12 cellular contexts compared by ENCODE assay signal in genomic region chr17:74433421-74434121, GRCh38. TPM values are rescaled to one million over a fixed set of nuclear protein-coding genes. Genes with fewer than 3 reads are reported as not detected.
DNase-seq lines count a peak whose midpoint lies in the region; ATAC-seq and TF ChIP-seq lines count a peak whose summit lies in the region.
"Had no signal": no experiment of that assay in that cellular context is flagged by ENCODE, and none has a peak within 500 bp of the region (broad histone marks: within the 10 kb centered on the region; RNA-seq: fewer than 3 reads in every experiment).

No MANE protein-coding gene starts in this region.

- H3K9ac ChIP-seq in NT2/D1 (ENCODE audit: insufficient read length, low read depth) (peak overlapping the region; percentile 69), endodermal cell (ENCODE audit: extremely low read depth, low read length, poor library complexity, severe bottlenecking) (peak overlapping the region; percentile 92), mesenchymal stem cell (ENCODE audit: low read length) (peak overlapping the region; percentile 43)

- H3K4me1 ChIP-seq in NT2/D1 (ENCODE audit: insufficient read depth, insufficient read length) = peaks cover 22% of the 10 kb centered on the region
- H3K4me1 ChIP-seq in endodermal cell (ENCODE audit: control insufficient read depth, insufficient read depth, low read length) = peaks cover 8% of the 10 kb centered on the region
- H3K4me1 ChIP-seq in mesenchymal stem cell (ENCODE audit: control insufficient read depth, insufficient read depth, low read depth, low read length) = peaks cover 44% of the 10 kb centered on the region
- peaks cover 64 to 72% of the 10 kb centered on the region in 2 donors for H3K4me1 ChIP-seq in thyroid gland

- H3K4me2 ChIP-seq in mesenchymal stem cell (ENCODE audit: low read length, poor library complexity, severe bottlenecking) = peak overlapping the region; percentile 79

- H3K27ac ChIP-seq in endodermal cell (ENCODE audit: low read depth, low read length) = no peak overlapping the region
- H3K27ac ChIP-seq in mesenchymal stem cell (ENCODE audit: low read length, poor library complexity, severe bottlenecking) = peak overlapping the region; percentile 82
- H3K27ac ChIP-seq in thyroid gland = peak overlapping the region; percentile 89 to 99 (median 96)

- peak overlapping the region; percentile 83 for H3K4me3 Mint-ChIP-seq in endodermal cell

- TF ChIP-seq POLR2A in thyroid gland (IDR thresholded peaks at IDR 0.05) = no peak

- H3K9me3 Mint-ChIP-seq in endodermal cell = peaks cover 7% of the 10 kb centered on the region

- peaks cover 33% of the 10 kb centered on the region for H3K4me1 Mint-ChIP-seq in endodermal cell

- H2BK12ac ChIP-seq in mesenchymal stem cell (ENCODE audit: low read length in 2 of 2) = no peak overlapping the region

- peaks cover 7% of the 10 kb centered on the region; the same call in 1 of the 2 replicates for H3K9me3 ChIP-seq in NT2/D1 (ENCODE audit: insufficient read depth, low read length)
- H3K9me3 ChIP-seq in endodermal cell (ENCODE audit: control insufficient read depth, low read length) = peaks cover 5% of the 10 kb centered on the region
- H3K9me3 ChIP-seq in mesenchymal stem cell (ENCODE audit: control insufficient read depth, low read length) = peaks cover 8% of the 10 kb centered on the region
- no peaks in the 10 kb centered on the region for H3K9me3 ChIP-seq in thyroid gland

- H3K4ac ChIP-seq in mesenchymal stem cell (ENCODE audit: low read depth in 1 of 2, low read length in 2 of 2) = no peak overlapping the region

- H3K27me3 ChIP-seq in NT2/D1 (ENCODE audit: insufficient read depth, insufficient read length) = no peaks in the 10 kb centered on the region
- H3K27me3 ChIP-seq in endodermal cell (ENCODE audit: control insufficient read depth, insufficient read depth, low read length, poor library complexity, severe bottlenecking) = no peaks in the 10 kb centered on the region
- H3K27me3 ChIP-seq in mesenchymal stem cell (ENCODE audit: control insufficient read depth in 1 of 2, insufficient read depth in 1 of 2, low read length in 2 of 2) = peaks cover 0 to 44% of the 10 kb centered on the region in 2 experiments
- no peaks in the 10 kb centered on the region for H3K27me3 ChIP-seq in thyroid gland

- ATAC-seq in HG03565 (IDR thresholded peaks at IDR 0.05; ENCODE audit: unreplicated experiment) = no peak

- TF ChIP-seq CTCF in endodermal cell (conservative IDR thresholded peaks at IDR 0.05) (no peak), thyroid gland (IDR thresholded peaks at IDR 0.05) (no peak)

- no peak overlapping the region for H3K14ac ChIP-seq in mesenchymal stem cell (ENCODE audit: low read length in 2 of 2)

- peak overlapping the region; percentile 57 for H3K27ac Mint-ChIP-seq in endodermal cell
- H3K27ac Mint-ChIP-seq: activated T-helper 2 cell treated with anti-CD3 and anti-CD28 coated beads, Interferon-gamma antibody, Interleukin-2, Interleukin-4, amounts not matched to agents 10 μg/mL and 5 μg/mL and 100 μg/mL, durations not matched to agents 14 hours and 24 hours and 36 hours had no signal

- intact Hi-C loops in thyroid gland (cut with DNase I) = no loop called here

- no peak overlapping the region for H3K18ac ChIP-seq in mesenchymal stem cell (ENCODE audit: low read depth in 1 of 2, low read length in 2 of 2)

- no peak overlapping the region for H2BK120ac ChIP-seq in mesenchymal stem cell (ENCODE audit: low read depth, low read length)

- H4K8ac ChIP-seq in mesenchymal stem cell (ENCODE audit: low read length) = no peak overlapping the region

- no peak overlapping the region for H4K91ac ChIP-seq in mesenchymal stem cell (ENCODE audit: low read length)

- H2AK5ac ChIP-seq in mesenchymal stem cell (ENCODE audit: low read length, severe bottlenecking) = peak overlapping the region; percentile 89

- WGBS in endodermal cell (ENCODE audit: insufficient coverage in 1 of 2, insufficient read length in 1 of 2), 2 experiments = 38 to 40% methylated on average over 1 to 16 of the region's 17 CpGs
- WGBS in mesenchymal stem cell = 33% methylated on average over 15 of the region's 17 CpGs
- WGBS in thyroid gland, 2 donors = 24 to 29% methylated on average over 7 to 17 of the region's 17 CpGs

- no peak overlapping the region for H2BK5ac ChIP-seq in mesenchymal stem cell (ENCODE audit: low read depth, low read length, poor library complexity, severe bottlenecking)

- H3K4me3 ChIP-seq in NT2/D1 (ENCODE audit: insufficient read length, low read depth) = peak overlapping the region; percentile 12
- peak overlapping the region; percentile 96 for H3K4me3 ChIP-seq in endodermal cell (ENCODE audit: low read length)
- peak overlapping the region in 1 of 2 experiments; percentile 91 for H3K4me3 ChIP-seq in mesenchymal stem cell (ENCODE audit: insufficient read depth in 1 of 2, low read depth in 1 of 2, low read length in 2 of 2)
- peak overlapping the region in 2 of 3 donors; percentile 63 to 82 for H3K4me3 ChIP-seq in thyroid gland (replicated peaks in 1 of 3)

- no peak overlapping the region for H2BK15ac ChIP-seq in mesenchymal stem cell (ENCODE audit: low read depth, poor library complexity, severe bottlenecking)

- H3K36me3 ChIP-seq in NT2/D1 (ENCODE audit: insufficient read depth, insufficient read length, low read length) (peaks cover 19% of the 10 kb centered on the region), endodermal cell (ENCODE audit: control insufficient read depth, insufficient read depth, low read length) (peaks cover 2% of the 10 kb centered on the region), mesenchymal stem cell (ENCODE audit: control insufficient read depth in 1 of 2, insufficient read depth in 2 of 2, low read depth in 1 of 2, low read length in 2 of 2) (peaks cover 0 to 9% of the 10 kb centered on the region in 2 experiments), thyroid gland (no peaks in the 10 kb centered on the region)

- peaks cover 47% of the 10 kb centered on the region for H3K27me3 Mint-ChIP-seq in endodermal cell (ENCODE audit: insufficient read depth)

- no peak overlapping the region for H3K23ac ChIP-seq in mesenchymal stem cell (ENCODE audit: low read length in 2 of 2)

- peaks cover 9% of the 10 kb centered on the region for H3K79me1 ChIP-seq in mesenchymal stem cell (replicated peaks; ENCODE audit: low read length, poor library complexity, severe bottlenecking)

- DNase-seq in NT2/D1 (ENCODE audit: low read depth, low spot score) = no peak
- DNase-seq in endodermal cell = peak; percentile 81
- DNase-seq in mesenchymal stem cell = no peak
- DNase-seq in thyroid gland = peak; percentile 58 to 67
- no peak for DNase-seq in NCI-H748 (lab: John Stamatoyannopoulos, UW; ENCODE audit: unreplicated experiment)
- no peak for DNase-seq in stimulated activated CD4-positive, alpha-beta T cell treated with anti-CD3 and anti-CD28 coated beads, Interleukin-2, amount 100 ng/mL, for 24 hours
- DNase-seq: effector CD4-positive, alpha-beta T cell; GF-D8; Karpas-422; stimulated activated CD4-positive, alpha-beta T cell treated with anti-CD3 and anti-CD28 coated beads, Interleukin-4, amount 100 ng/mL, for 24 hours had no signal

- H2AFZ ChIP-seq in mesenchymal stem cell (ENCODE audit: low read depth, low read length) = no peak overlapping the region

- H3K36me3 Mint-ChIP-seq in endodermal cell (ENCODE audit: low read depth) = peaks cover 15% of the 10 kb centered on the region

RNA-seq across cellular contexts. Expression of gene GPRC5C, which starts 1.7 kb away (rescaled TPM):
- total RNA-seq in endodermal cell (10 to 100 TPM; 57.0 to 73.4 TPM), thyroid gland (100 to 1,000 TPM in 3 of 4 donors, 10 to 100 TPM in 1; 73.2 to 194 (median 163) TPM)
- polyA plus RNA-seq in endodermal cell (2013, experiment 1 of 2) = 24.5 TPM
- 23.3 TPM for polyA plus RNA-seq in endodermal cell (2013, experiment 2 of 2)
- polyA plus RNA-seq in mesenchymal stem cell (2013, experiment 1 of 2) = 5.3 TPM
- polyA plus RNA-seq in mesenchymal stem cell (2013, experiment 2 of 2) = 5.1 TPM

RNA-seq across cellular contexts. Expression of gene CD300A, which starts 32.9 kb away (rescaled TPM):
- not detected for total RNA-seq in endodermal cell
- not detected for polyA plus RNA-seq in endodermal cell (2013, experiment 1 of 2)
- polyA plus RNA-seq in endodermal cell (2013, experiment 2 of 2) = not detected
- polyA plus RNA-seq in mesenchymal stem cell (2013, experiment 1 of 2) = not detected
- not detected for polyA plus RNA-seq in mesenchymal stem cell (2013, experiment 2 of 2)
- 1 to 10 TPM in 2 of 4 donors, under 1 TPM in 2; 0.78 to 5.8 (median 2.1) TPM for total RNA-seq in thyroid gland

Comparison
In these comparisons a context has a peak if more than half of its experiments do, and no peak if none do; other contexts are left out.
1. DNase-seq: peak in endodermal cell (single experiment) and thyroid gland (2 of 2); none in NT2/D1 (single experiment), mesenchymal stem cell (single experiment), NCI-H748 (single experiment) and stimulated activated CD4-positive, alpha-beta T cell treated with anti-CD3 and anti-CD28 coated beads, Interleukin-2, amount 100 ng/mL, for 24 hours (0 of 2).
2. Peak in every context shown above with its lines, with median percentiles within 50 percentile points of each other: H3K9ac ChIP-seq.